1 cellular context compared by ENCODE assay signal in genomic region chr22:31339148-31339832, GRCh38.
A peak's percentile ranks its signal among the peaks of the same experiment; 100 is the strongest.
TF ChIP-seq lines count a peak whose summit lies in the region.

No MANE protein-coding gene starts in this region.

TF ChIP-seq in HepG2, 621 proteins besides CTCF, POLR2A, EP300 and RAD21 (continued from another document and continues in another):
- TF ChIP-seq RNF219 (CRISPR knock-in tag; IDR thresholded peaks at IDR 0.05) (no peak), ZNF501 (CRISPR knock-in tag; IDR thresholded peaks at IDR 0.05) (0 out of 2 replicates have a peak, but pooled peaks have one; percentile 23), CSRNP1 (CRISPR knock-in tag; IDR thresholded peaks at IDR 0.05) (no peak), LRRFIP1 (CRISPR knock-in tag; conservative IDR thresholded peaks at IDR 0.05) (no peak), HMGA1 (CRISPR knock-in tag; conservative IDR thresholded peaks at IDR 0.05) (no peak), TGIF2 (CRISPR knock-in tag; IDR thresholded peaks at IDR 0.05) (no peak; the same call in 1 of the 2 replicates), SMAD9 (CRISPR knock-in tag; IDR thresholded peaks at IDR 0.05) (no peak), ZNF496 (CRISPR knock-in tag; IDR thresholded peaks at IDR 0.05; ENCODE audit: insufficient replicate concordance) (no peak), HIVEP1 (CRISPR knock-in tag; IDR thresholded peaks at IDR 0.05) (no peak; the same call in 1 of the 2 replicates), CCAR2 (optimal IDR thresholded peaks at IDR 0.05; ENCODE audit: low read depth, low read length) (no peak), ARNT (IDR thresholded peaks at IDR 0.05) (no peak), ZNF558 (CRISPR knock-in tag; IDR thresholded peaks at IDR 0.05; ENCODE audit: borderline replicate concordance) (no peak), NFKB2 (CRISPR knock-in tag; IDR thresholded peaks at IDR 0.05; ENCODE audit: borderline replicate concordance) (no peak), ATF1 (CRISPR knock-in tag; IDR thresholded peaks at IDR 0.05) (no peak), ZBTB44 (CRISPR knock-in tag; IDR thresholded peaks at IDR 0.05) (no peak), ZNF883 (CRISPR knock-in tag; IDR thresholded peaks at IDR 0.05; ENCODE audit: not compliant biosample characterization) (no peak), ZNF652 (CRISPR knock-in tag; IDR thresholded peaks at IDR 0.05; ENCODE audit: borderline replicate concordance, low read depth) (no peak), PLSCR1 (CRISPR knock-in tag; IDR thresholded peaks at IDR 0.05; ENCODE audit: borderline replicate concordance) (no peak), BATF2 (CRISPR knock-in tag; IDR thresholded peaks at IDR 0.05) (no peak), KDM6A (CRISPR knock-in tag; IDR thresholded peaks at IDR 0.05; ENCODE audit: low read depth) (0 out of 2 replicates have a peak, but pooled peaks have one; percentile 28), ZNF350 (CRISPR knock-in tag; IDR thresholded peaks at IDR 0.05; ENCODE audit: borderline replicate concordance, low read depth) (no peak), ZC3H13 (CRISPR knock-in tag; IDR thresholded peaks at IDR 0.05) (no peak), ZBTB25 (CRISPR knock-in tag; IDR thresholded peaks at IDR 0.05) (no peak), ZEB1 (IDR thresholded peaks at IDR 0.05; ENCODE audit: insufficient replicate concordance, low read depth) (no peak), ZNF878 (CRISPR knock-in tag; IDR thresholded peaks at IDR 0.05) (peak; percentile 67; the same call in 1 of the 2 replicates), FOXJ3 (CRISPR knock-in tag; IDR thresholded peaks at IDR 0.05; ENCODE audit: borderline replicate concordance) (0 out of 2 replicates have a peak, but pooled peaks have one; percentile 44), ZSCAN22 (CRISPR knock-in tag; IDR thresholded peaks at IDR 0.05) (no peak), SP140L (CRISPR knock-in tag; IDR thresholded peaks at IDR 0.05; ENCODE audit: borderline replicate concordance) (no peak), ZNF180 (CRISPR knock-in tag; IDR thresholded peaks at IDR 0.05; ENCODE audit: borderline replicate concordance, low read depth) (no peak), PAX8 (CRISPR knock-in tag; IDR thresholded peaks at IDR 0.05; ENCODE audit: borderline replicate concordance) (no peak), ZNF629 (CRISPR knock-in tag; conservative IDR thresholded peaks at IDR 0.05) (no peak), SPEN (CRISPR knock-in tag; IDR thresholded peaks at IDR 0.05; ENCODE audit: low read depth) (peak; percentile 39; the same call in 1 of the 2 replicates), NKX3-1 (CRISPR knock-in tag; IDR thresholded peaks at IDR 0.05) (no peak), HNRNPLL (IDR thresholded peaks at IDR 0.05; ENCODE audit: low read depth, low read length, poor library complexity, severe bottlenecking) (no peak), ZFP36L1 (CRISPR knock-in tag; IDR thresholded peaks at IDR 0.05) (peak; percentile 64; the same call in 1 of the 2 replicates), ZNF598 (CRISPR knock-in tag; IDR thresholded peaks at IDR 0.05; ENCODE audit: borderline replicate concordance) (no peak), EED (CRISPR knock-in tag; IDR thresholded peaks at IDR 0.05) (no peak), ZNF124 (CRISPR knock-in tag; IDR thresholded peaks at IDR 0.05) (no peak), SOX13 (IDR thresholded peaks at IDR 0.05) (no peak), SOX13 (CRISPR knock-in tag; conservative IDR thresholded peaks at IDR 0.05 in 1 of 2, IDR thresholded peaks at IDR 0.05 in 1 of 2) (peak in 1 of 2 experiments; percentile 79; a peak in 2 of 4 replicates), MATR3 (CRISPR knock-in tag; IDR thresholded peaks at IDR 0.05) (no peak), TBX2 (CRISPR knock-in tag; IDR thresholded peaks at IDR 0.05; ENCODE audit: borderline replicate concordance) (peak; percentile 84), ZNF678 (CRISPR knock-in tag; IDR thresholded peaks at IDR 0.05) (no peak), ZNF775 (CRISPR knock-in tag; IDR thresholded peaks at IDR 0.05; ENCODE audit: borderline replicate concordance) (no peak), ATF3 (CRISPR knock-in tag; IDR thresholded peaks at IDR 0.05) (no peak), PHF20 (CRISPR knock-in tag; IDR thresholded peaks at IDR 0.05) (no peak), TRAFD1 (CRISPR knock-in tag; IDR thresholded peaks at IDR 0.05; ENCODE audit: borderline replicate concordance) (no peak), DRAP1 (CRISPR knock-in tag; IDR thresholded peaks at IDR 0.05) (peak; percentile 48; the same call in 1 of the 2 replicates), ZSCAN12 (CRISPR knock-in tag; IDR thresholded peaks at IDR 0.05) (no peak), ZNF619 (CRISPR knock-in tag; IDR thresholded peaks at IDR 0.05) (no peak), JUND (CRISPR knock-in tag; IDR thresholded peaks at IDR 0.05) (no peak), SAFB2 (CRISPR knock-in tag; IDR thresholded peaks at IDR 0.05; ENCODE audit: borderline replicate concordance, low read depth) (no peak), AGO1 (IDR thresholded peaks at IDR 0.05; ENCODE audit: low read depth, low read length, poor library complexity, severe bottlenecking) (no peak), ATF7 (IDR thresholded peaks at IDR 0.05) (no peak), ATF7 (CRISPR knock-in tag; IDR thresholded peaks at IDR 0.05) (no peak), HCFC1 (IDR thresholded peaks at IDR 0.05; ENCODE audit: low read depth, low read length) (no peak), KDM1A (CRISPR knock-in tag; IDR thresholded peaks at IDR 0.05) (no peak), ARHGAP35 (CRISPR knock-in tag; IDR thresholded peaks at IDR 0.05; ENCODE audit: borderline replicate concordance) (no peak), ZSCAN29 (CRISPR knock-in tag; conservative IDR thresholded peaks at IDR 0.05) (no peak), ZNF460 (CRISPR knock-in tag; IDR thresholded peaks at IDR 0.05; ENCODE audit: borderline replicate concordance) (no peak), ZNF207 (IDR thresholded peaks at IDR 0.05; ENCODE audit: borderline replicate concordance) (no peak), TCF7L2 (IDR thresholded peaks at IDR 0.05; ENCODE audit: low read depth, low read length) (no peak), TFDP1 (CRISPR knock-in tag; IDR thresholded peaks at IDR 0.05; ENCODE audit: borderline replicate concordance) (no peak), ZNF879 (CRISPR knock-in tag; IDR thresholded peaks at IDR 0.05) (no peak), SIX4 (CRISPR knock-in tag; IDR thresholded peaks at IDR 0.05) (no peak)
